Comparison of ENCODE assay signal across 1 cellular context in genomic region chr3:93949958-93950357, GRCh38. TPM values are rescaled to one million over a fixed set of nuclear protein-coding genes. Genes with fewer than 3 reads are reported as not detected.
"Had no signal": no experiment of that assay in that cellular context is flagged by ENCODE, and none has a peak within 500 bp of the region (broad histone marks: within the 10 kb centered on the region; RNA-seq: fewer than 3 reads in every experiment).

No MANE protein-coding gene starts in this region.

RNA-seq across cellular contexts. Expression of gene PROS1, which starts 23.7 kb away (rescaled TPM):
- total RNA-seq: naive thymus-derived CD8-positive, alpha-beta T cell had no signal
- polyA plus RNA-seq: naive thymus-derived CD8-positive, alpha-beta T cell had no signal
